Comparison of ENCODE assay signal across 9 cellular contexts in the genomic region with DNA sequence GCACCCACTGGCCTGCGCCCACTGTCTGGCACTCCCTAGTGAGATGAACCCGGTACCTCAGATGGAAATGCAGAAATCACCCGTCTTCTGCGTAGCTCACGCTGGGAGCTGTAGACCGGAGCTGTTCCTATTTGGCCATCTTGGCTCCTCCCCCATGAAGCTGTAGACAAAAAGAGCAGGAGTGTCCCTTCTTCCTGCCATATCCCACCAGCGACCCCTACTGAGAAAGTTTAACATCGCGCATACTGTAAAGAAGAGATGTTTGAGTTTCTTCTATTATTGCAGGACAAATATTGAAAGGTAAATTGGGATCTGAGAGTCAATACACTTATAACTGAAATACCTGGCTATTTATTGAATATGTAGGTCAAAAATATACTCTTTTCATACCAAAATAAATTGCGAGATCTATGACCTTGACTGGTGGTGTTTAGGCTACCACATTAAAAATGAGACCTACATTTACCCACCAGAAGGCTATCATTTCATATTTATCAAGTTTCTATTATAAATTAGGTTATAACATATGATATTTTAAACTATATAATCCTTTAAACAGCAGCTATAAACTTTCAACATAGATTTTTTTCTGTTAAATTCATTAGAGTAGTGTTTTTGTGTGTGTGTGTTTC.
DNase-seq lines count a peak whose midpoint lies in the region; ATAC-seq and TF ChIP-seq lines count a peak whose summit lies in the region.
"Had no signal": no experiment of that assay in that cellular context is flagged by ENCODE, and none has a peak within 500 bp of the region (broad histone marks: within the 10 kb centered on the region; RNA-seq: fewer than 3 reads in every experiment).

No MANE protein-coding gene starts in this region.

- TF ChIP-seq POLR2A in transverse colon (IDR thresholded peaks at IDR 0.05) = no peak

- no peaks in the 10 kb centered on the region for H3K27me3 Mint-ChIP-seq in T-helper 1 cell treated with Interleukin-12 subunit alpha and Interleukin-12 subunit beta and Interleukin-4 antibody, amounts not matched to agents 30 μg/mL and 1 μg/mL, for 36 hours (ENCODE audit: low read depth)
- no peaks in the 10 kb centered on the region for H3K27me3 Mint-ChIP-seq in stimulated activated naive B cell treated with anti-CD40 and anti-IgM and Interleukin-4, amounts not matched to agents 10 μg/mL and 1 μg/mL and 100 μg/mL, for 72 hours

- H3K36me3 ChIP-seq in left ventricle myocardium inferior (no peaks in the 10 kb centered on the region), transverse colon (no peaks in the 10 kb centered on the region)

- H3K4me1 ChIP-seq in left ventricle myocardium inferior (no peaks in the 10 kb centered on the region), transverse colon (no peaks in the 10 kb centered on the region)

- H3K9me3 Mint-ChIP-seq in T-helper 1 cell treated with Interleukin-12 subunit alpha and Interleukin-12 subunit beta and Interleukin-4 antibody, amounts not matched to agents 30 μg/mL and 1 μg/mL, for 36 hours = peaks cover 4% of the 10 kb centered on the region
- H3K9me3 Mint-ChIP-seq in stimulated activated naive B cell treated with anti-CD40 and anti-IgM and Interleukin-4, amounts not matched to agents 10 μg/mL and 1 μg/mL and 100 μg/mL, for 72 hours = peaks cover 4 to 10% of the 10 kb centered on the region in 2 donors

- TF ChIP-seq EP300 in transverse colon (IDR thresholded peaks at IDR 0.05; ENCODE audit: low read depth) = no peak

- H3K36me3 Mint-ChIP-seq in T-helper 1 cell treated with Interleukin-12 subunit alpha and Interleukin-12 subunit beta and Interleukin-4 antibody, amounts not matched to agents 30 μg/mL and 1 μg/mL, for 36 hours (ENCODE audit: low read depth) = no peaks in the 10 kb centered on the region
- no peaks in the 10 kb centered on the region for H3K36me3 Mint-ChIP-seq in stimulated activated naive B cell treated with anti-CD40 and anti-IgM and Interleukin-4, amounts not matched to agents 10 μg/mL and 1 μg/mL and 100 μg/mL, for 72 hours

- H3K4me1 Mint-ChIP-seq in T-helper 1 cell treated with Interleukin-12 subunit alpha and Interleukin-12 subunit beta and Interleukin-4 antibody, amounts not matched to agents 30 μg/mL and 1 μg/mL, for 36 hours (ENCODE audit: low read depth) = no peaks in the 10 kb centered on the region
- H3K4me1 Mint-ChIP-seq in stimulated activated naive B cell treated with anti-CD40 and anti-IgM and Interleukin-4, amounts not matched to agents 10 μg/mL and 1 μg/mL and 100 μg/mL, for 72 hours = no peaks in the 10 kb centered on the region

- no peak overlapping the region for H3K27ac ChIP-seq in left ventricle myocardium inferior (replicated peaks)
- no peak overlapping the region for H3K27ac ChIP-seq in transverse colon

- no peak overlapping the region for H3K27ac Mint-ChIP-seq in T-helper 1 cell treated with Interleukin-12 subunit alpha and Interleukin-12 subunit beta and Interleukin-4 antibody, amounts not matched to agents 30 μg/mL and 1 μg/mL, for 36 hours
- H3K27ac Mint-ChIP-seq in stimulated activated naive B cell treated with anti-CD40 and anti-IgM and Interleukin-4, amounts not matched to agents 10 μg/mL and 1 μg/mL and 100 μg/mL, for 72 hours = no peak overlapping the region

- 68 to 70% methylated on average over 5 to 10 of the region's 10 CpGs for WGBS in transverse colon (ENCODE audit: low coverage in 1 of 2), 2 donors

- intact Hi-C loops in left ventricle myocardium inferior (cut with micrococcal nuclease) (no loop called here), transverse colon (cut with DNase I; ENCODE audit: low total_unique reads) (no loop called here)

- H3K9me3 ChIP-seq in left ventricle myocardium inferior (replicated peaks) (peaks cover 18% of the 10 kb centered on the region), transverse colon (no peaks in the 10 kb centered on the region)

- ATAC-seq in stimulated activated naive B cell treated with anti-CD40 and anti-IgM and Interleukin-4, amounts not matched to agents 10 μg/mL and 1 μg/mL and 100 μg/mL, for 72 hours (replicated peaks) = no peak
- ATAC-seq in HG03571 (IDR thresholded peaks at IDR 0.05; ENCODE audit: unreplicated experiment) = no peak

- TF ChIP-seq CTCF in left ventricle myocardium inferior (IDR thresholded peaks at IDR 0.05; ENCODE audit: borderline replicate concordance) = peak; percentile 63
- peak; percentile 18 to 44 (median 36) for TF ChIP-seq CTCF in transverse colon (IDR thresholded peaks at IDR 0.05)

- H3K27me3 ChIP-seq in left ventricle myocardium inferior (ENCODE audit: low read depth) (no peaks in the 10 kb centered on the region), transverse colon (no peaks in the 10 kb centered on the region)

- in situ Hi-C loops in transverse colon (cut with MboI; ENCODE audit: low pct_ligation_motif_present in 1 of 4, low pct_unique_long_range_greater_than_20kb in 1 of 4, low sequenced_read_pairs in 3 of 4) = no loop called here

- H3K4me3 Mint-ChIP-seq in T-helper 1 cell treated with Interleukin-12 subunit alpha and Interleukin-12 subunit beta and Interleukin-4 antibody, amounts not matched to agents 30 μg/mL and 1 μg/mL, for 36 hours = peak overlapping the region; percentile 56
- H3K4me3 Mint-ChIP-seq in stimulated activated naive B cell treated with anti-CD40 and anti-IgM and Interleukin-4, amounts not matched to agents 10 μg/mL and 1 μg/mL and 100 μg/mL, for 72 hours = no peak overlapping the region

- no peak for DNase-seq in T-helper 1 cell
- DNase-seq in SHP77 (lab: John Stamatoyannopoulos, UW) = peak; percentile 88 to 91
- DNase-seq in left ventricle myocardium inferior = no peak
- peak; percentile 33 for DNase-seq in transverse colon
- no peak for DNase-seq in stimulated activated naive B cell treated with anti-CD40 and anti-IgM and Interleukin-4, amounts not matched to agents 10 μg/mL and 1 μg/mL and 100 μg/mL, for 72 hours
- DNase-seq in activated CD4-positive, alpha-beta T cell treated with anti-CD3 and anti-CD28 coated beads for 1 hour = no peak
- DNase-seq: NCI-H1436 treated with DMSO at 0.1 percent for 48 hours had no signal

- peak overlapping the region; percentile 53 for H3K4me3 ChIP-seq in left ventricle myocardium inferior
- H3K4me3 ChIP-seq in transverse colon = peak overlapping the region in 1 of 4 donors; percentile 17

Comparison
In these comparisons a context has a peak if more than half of its experiments do, and no peak if none do; other contexts are left out.
1. DNase-seq: peak in SHP77 (2 of 2) and transverse colon (single experiment); none in T-helper 1 cell (0 of 5), left ventricle myocardium inferior (single experiment), stimulated activated naive B cell treated with anti-CD40 and anti-IgM and Interleukin-4, amounts not matched to agents 10 μg/mL and 1 μg/mL and 100 μg/mL, for 72 hours (single experiment) and activated CD4-positive, alpha-beta T cell treated with anti-CD3 and anti-CD28 coated beads for 1 hour (single experiment).